Comparison of ENCODE assay signal across 13 cellular contexts in genomic region chr13:34000955-34001354, GRCh38.
"Had no signal": no experiment of that assay in that cellular context is flagged by ENCODE, and none has a peak within 500 bp of the region (broad histone marks: within the 10 kb centered on the region; RNA-seq: fewer than 3 reads in every experiment).

No MANE protein-coding gene starts in this region.

- ATAC-seq: activated CD8-positive, alpha-beta T cell treated with anti-CD3 and anti-CD28 coated beads for 36 hours; left lobe of liver; pancreas had no signal

- DNase-seq: activated B cell treated with CpG ODN at 0.5 μM for 24 hours; activated CD4-positive, alpha-beta T cell treated with anti-CD3 and anti-CD28 coated beads for 48 hours; activated CD8-positive, alpha-beta T cell treated with anti-CD3 and anti-CD28 coated beads for 36 hours; activated effector memory CD4-positive, alpha-beta T cell treated with anti-CD3 and anti-CD28 coated beads, Interleukin-2, amount 50 U/mL, for 16 hours; activated T-cell treated with anti-CD3 and anti-CD28 coated beads, Interleukin-2, amount 50 U/mL, for 48 hours; adrenal gland; naive B cell; pancreas; stimulated activated CD4-positive, alpha-beta T cell treated with anti-CD3 and anti-CD28 coated beads, Interleukin-12 subunit alpha, Interleukin-12 subunit beta, amount 100 ng/mL, for 4 hours; stimulated activated CD4-positive, alpha-beta T cell treated with anti-CD3 and anti-CD28 coated beads, Interleukin-2, amount 100 ng/mL, for 24 hours; T-helper 2 cell had no signal

- H3K27ac ChIP-seq: adrenal gland, epithelial cell of prostate, pancreas had no signal

- H3K4me3 ChIP-seq: adrenal gland, pancreas had no signal

- H3K36me3 ChIP-seq: adrenal gland, pancreas had no signal

- H3K27me3 ChIP-seq: adrenal gland, pancreas had no signal

- H3K4me1 ChIP-seq: adrenal gland, pancreas had no signal

- H3K9me3 ChIP-seq: adrenal gland, pancreas had no signal
